ENCODE assay signal across 8 cellular contexts in the genomic region with DNA sequence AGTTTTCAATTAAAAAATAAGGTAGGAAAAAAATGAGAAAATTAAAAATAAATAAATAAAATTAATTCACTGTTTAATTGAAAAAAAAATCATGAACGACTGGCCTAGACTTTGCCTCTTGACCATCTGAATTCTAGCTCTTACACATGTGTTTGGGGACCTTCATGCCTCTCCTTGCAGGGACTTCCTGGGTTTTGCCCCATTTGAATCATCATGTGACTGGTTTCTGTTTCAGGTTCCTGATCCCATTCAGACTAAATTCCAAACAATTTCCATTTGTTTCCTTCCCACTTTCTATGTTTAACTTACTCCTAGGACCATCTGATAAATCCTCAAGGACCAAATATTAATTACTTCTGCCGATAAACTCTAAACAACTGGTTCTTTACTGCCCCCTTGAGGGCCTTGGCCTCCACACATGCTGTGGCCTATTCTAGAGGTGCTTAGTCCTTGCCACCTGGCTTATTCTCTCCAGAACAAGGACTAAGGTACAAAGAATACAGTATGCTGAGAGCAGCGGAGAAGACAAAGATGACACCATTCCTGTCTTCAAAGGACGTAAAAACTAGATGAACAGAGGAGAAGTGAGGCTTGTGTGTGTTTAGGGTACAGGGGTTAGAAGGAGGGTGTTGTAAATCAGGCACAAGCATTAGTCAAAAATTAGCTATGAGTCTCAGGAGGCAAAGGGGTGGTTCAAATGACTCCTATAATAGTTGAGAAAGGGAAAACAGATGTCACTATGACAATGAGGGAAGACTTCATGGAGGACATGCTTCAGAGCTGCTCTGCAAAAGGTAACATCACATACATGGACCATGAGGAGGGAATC.
DNase-seq lines count a peak whose midpoint lies in the region; ATAC-seq lines count a peak whose summit lies in the region.

No MANE protein-coding gene starts in this region.

- no peak overlapping the region for H4K91ac ChIP-seq in mesenchymal stem cell (ENCODE audit: low read length)

- no peak overlapping the region for H3K23ac ChIP-seq in mesenchymal stem cell (ENCODE audit: low read length in 2 of 2)

- H2AFZ ChIP-seq in mesenchymal stem cell (ENCODE audit: low read depth, low read length), result no peak overlapping the region

- H3K27ac ChIP-seq in mesenchymal stem cell (ENCODE audit: low read length, poor library complexity, severe bottlenecking), result no peak overlapping the region

- no peak overlapping the region for H3K4ac ChIP-seq in mesenchymal stem cell (ENCODE audit: low read depth in 1 of 2, low read length in 2 of 2)

- no peak overlapping the region for H2BK5ac ChIP-seq in mesenchymal stem cell (ENCODE audit: low read depth, low read length, poor library complexity, severe bottlenecking)

- H2BK15ac ChIP-seq in mesenchymal stem cell (ENCODE audit: low read depth, poor library complexity, severe bottlenecking), result no peak overlapping the region

- H3K27me3 ChIP-seq in mesenchymal stem cell (ENCODE audit: control insufficient read depth in 1 of 2, insufficient read depth in 1 of 2, low read length in 2 of 2), result no peaks in the 10 kb centered on the region

- H3K36me3 ChIP-seq in mesenchymal stem cell (ENCODE audit: control insufficient read depth in 1 of 2, insufficient read depth in 2 of 2, low read depth in 1 of 2, low read length in 2 of 2), result no peaks in the 10 kb centered on the region

- in situ Hi-C loops in Caki2 (cut with HindIII; ENCODE audit: low pct_unique_long_range_greater_than_20kb, low sequenced_read_pairs), result no loop called here

- H3K14ac ChIP-seq in mesenchymal stem cell (ENCODE audit: low read length in 2 of 2), result no peak overlapping the region

- H4K8ac ChIP-seq in mesenchymal stem cell (ENCODE audit: low read length), result no peak overlapping the region

- no peaks in the 10 kb centered on the region for H3K79me1 ChIP-seq in mesenchymal stem cell (replicated peaks; ENCODE audit: low read length, poor library complexity, severe bottlenecking)

- H3K18ac ChIP-seq in mesenchymal stem cell (ENCODE audit: low read depth in 1 of 2, low read length in 2 of 2), result no peak overlapping the region

- H3K9ac ChIP-seq in mesenchymal stem cell (ENCODE audit: low read length), result peak overlapping the region; percentile 68

- H3K4me3 ChIP-seq in mesenchymal stem cell (ENCODE audit: insufficient read depth in 1 of 2, low read depth in 1 of 2, low read length in 2 of 2), result peak overlapping the region in 1 of 2 experiments; percentile 27

- DNase-seq in Caki2 (ENCODE audit: low read depth) (peak; percentile 50), NCI-H2196 (lab: John Stamatoyannopoulos, UW; ENCODE audit: unreplicated experiment) (peak; percentile 64), amniotic epithelial cell (ENCODE audit: low read depth) (peak; percentile 10), mesenchymal stem cell (peak; percentile 36), amniotic stem cell (lab: John Stamatoyannopoulos, UW) (no peak)
- DNase-seq in stimulated activated CD4-positive, alpha-beta T cell treated with anti-CD3 and anti-CD28 coated beads, Interleukin-4, amount 100 ng/mL, for 24 hours, result no peak

- no peak overlapping the region for H3K4me2 ChIP-seq in mesenchymal stem cell (ENCODE audit: low read length, poor library complexity, severe bottlenecking)

- H3K9me3 ChIP-seq in mesenchymal stem cell (ENCODE audit: control insufficient read depth, low read length), result no peaks in the 10 kb centered on the region

- WGBS in mesenchymal stem cell, result 23% methylated on average over 4 of the region's 4 CpGs

- no peaks in the 10 kb centered on the region for H3K4me1 ChIP-seq in mesenchymal stem cell (ENCODE audit: control insufficient read depth, insufficient read depth, low read depth, low read length)

- no peak overlapping the region for H2BK120ac ChIP-seq in mesenchymal stem cell (ENCODE audit: low read depth, low read length)

- H2AK5ac ChIP-seq in mesenchymal stem cell (ENCODE audit: low read length, severe bottlenecking), result no peak overlapping the region

- H2BK12ac ChIP-seq in mesenchymal stem cell (ENCODE audit: low read length in 2 of 2), result no peak overlapping the region

- peak; percentile 85 for ATAC-seq in GM18861 (IDR thresholded peaks at IDR 0.05; ENCODE audit: unreplicated experiment)
- peak; percentile 66 for ATAC-seq in HG03064 (IDR thresholded peaks at IDR 0.05; ENCODE audit: low read depth, unreplicated experiment)

Comparison
In these comparisons a context has a peak if more than half of its experiments do, and no peak if none do; other contexts are left out.
1. DNase-seq: peak in Caki2 (single experiment), NCI-H2196 (single experiment), amniotic epithelial cell (single experiment) and mesenchymal stem cell (single experiment); none in amniotic stem cell (single experiment) and stimulated activated CD4-positive, alpha-beta T cell treated with anti-CD3 and anti-CD28 coated beads, Interleukin-4, amount 100 ng/mL, for 24 hours (single experiment).